In the genomic region with DNA sequence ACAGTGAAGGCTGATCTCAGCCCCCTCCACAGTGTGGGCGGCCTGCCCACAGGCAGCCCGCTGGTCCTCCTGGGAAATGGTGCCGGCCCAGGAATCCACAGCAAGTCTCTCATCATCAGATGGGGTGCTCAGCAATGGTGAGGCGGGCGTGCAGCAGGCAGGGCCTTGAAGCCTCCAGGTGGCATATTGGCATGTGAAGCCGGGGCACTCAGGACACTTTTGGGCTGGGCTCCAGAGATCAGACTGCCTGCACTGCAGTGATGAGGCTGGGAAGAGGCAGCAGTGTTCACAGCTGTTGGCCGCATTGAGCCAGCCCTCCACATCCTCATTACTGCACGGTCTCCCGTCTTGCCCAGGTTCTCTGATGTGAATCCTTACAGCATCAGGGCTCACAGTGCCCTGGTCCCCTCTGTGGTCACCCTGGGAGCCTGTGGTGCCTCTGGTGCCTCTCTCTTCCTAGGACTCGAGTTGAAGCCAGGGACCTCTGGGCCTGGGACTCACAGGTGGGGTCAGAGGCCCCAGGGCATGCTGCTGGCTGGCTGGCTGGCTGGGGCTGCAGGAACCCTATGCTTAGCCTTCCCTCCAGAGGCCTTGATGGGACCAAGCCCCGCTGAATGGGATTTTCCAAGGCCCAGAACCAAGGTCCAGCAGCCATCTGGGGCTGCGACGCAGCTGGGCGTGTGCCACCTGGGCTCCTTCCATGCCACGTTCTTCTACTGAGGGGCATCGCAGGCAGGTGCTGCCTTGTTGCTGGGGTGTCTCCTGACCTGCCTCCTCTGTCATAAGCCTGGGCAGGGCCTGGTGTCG, we compare ENCODE assay signal across 29 cellular contexts. TPM values are rescaled to one million over a fixed set of nuclear protein-coding genes. Genes with fewer than 3 reads are reported as not detected.
A peak's percentile ranks its signal among the peaks of the same experiment; 100 is the strongest.
DNase-seq lines count a peak whose midpoint lies in the region; ATAC-seq and TF ChIP-seq lines count a peak whose summit lies in the region.
"Had no signal": no experiment of that assay in that cellular context is flagged by ENCODE, and none has a peak within 500 bp of the region (broad histone marks: within the 10 kb centered on the region; RNA-seq: fewer than 3 reads in every experiment).

No MANE protein-coding gene starts in this region.

- H3K4me1 ChIP-seq in RWPE2 (ENCODE audit: insufficient read depth, poor library complexity, severe bottlenecking) (no peaks in the 10 kb centered on the region), stomach (no peaks in the 10 kb centered on the region)
- H3K4me1 ChIP-seq: HAP-1, uterus had no signal

- 88 to 90% (median 88%) methylated on average over 11 to 17 of the region's 17 CpGs for WGBS in stomach, 5 donors

- H3K27ac ChIP-seq in RWPE2 (ENCODE audit: poor library complexity, severe bottlenecking), result no peak overlapping the region
- H3K27ac ChIP-seq in stomach, result no peak overlapping the region
- H3K27ac ChIP-seq: right lobe of liver, uterus had no signal

- H3K36me3 Mint-ChIP-seq in activated T-cell treated with anti-CD3 and anti-CD28 coated beads, Interleukin-2, amount 50 U/mL, for 24 hours (ENCODE audit: low read depth), result no peaks in the 10 kb centered on the region
- H3K36me3 Mint-ChIP-seq: activated CD8-positive, alpha-beta memory T cell treated with anti-CD3 and anti-CD28 coated beads, Interleukin-2, amount 10 ng/mL, durations not matched to agents 7 days and 5 days; immature natural killer cell had no signal

- H3K4me3 ChIP-seq in RWPE2 (ENCODE audit: severe bottlenecking) (no peak overlapping the region), stomach (no peak overlapping the region)
- H3K4me3 ChIP-seq: HAP-1, right lobe of liver, uterus had no signal

- peak; percentile 22 for DNase-seq in activated T-cell treated with anti-CD3 and anti-CD28 coated beads, Interleukin-2, amount 50 U/mL, for 24 hours
- no peak for DNase-seq in activated T-cell treated with anti-CD3 and anti-CD28 coated beads, Interleukin-2, amount 50 U/mL, for 1 hour
- DNase-seq in RWPE2 (ENCODE audit: low spot score) (peak; percentile 45), left lobe of liver (ENCODE audit: low spot score) (peak; percentile 44), stomach (peak; percentile 25), GOT3 (lab: John Stamatoyannopoulos, UW) (no peak), HEK293T (ENCODE audit: extremely low spot score) (no peak)
- DNase-seq: activated CD8-positive, alpha-beta memory T cell treated with anti-CD3 and anti-CD28 coated beads, Interleukin-2, amount 10 ng/mL, durations not matched to agents 7 days and 5 days; activated gamma-delta T cell; amygdala; caudate nucleus; DMS 273 treated with DMSO at 0.1 percent for 48 hours; effector memory CD4-positive, alpha-beta T cell; GF-D8; mammary epithelial cell; NCI-H1417 treated with DMSO at 0.1 percent for 48 hours; NCI-H2171 treated with DMSO at 0.1 percent for 48 hours; NCI-H774; T-helper 9 cell; uterus had no signal

- CTCF ChIA-PET in HEK293T (lab: Yijun Ruan, JAX), result no interaction called here

- H3K27ac Mint-ChIP-seq in activated T-cell treated with anti-CD3 and anti-CD28 coated beads, Interleukin-2, amount 50 U/mL, for 24 hours, result no peak overlapping the region
- H3K27ac Mint-ChIP-seq: activated CD8-positive, alpha-beta memory T cell treated with anti-CD3 and anti-CD28 coated beads, Interleukin-2, amount 10 ng/mL, durations not matched to agents 7 days and 5 days; immature natural killer cell; stimulated activated naive CD8-positive, alpha-beta T cell treated with anti-CD3 and anti-CD28 coated beads, Interleukin-15, Interleukin-2, amounts not matched to agents 100 ng/mL and 50 ng/mL, for 24 hours had no signal

- TF ChIP-seq POLR2A in stomach (IDR thresholded peaks at IDR 0.05), result no peak

- intact Hi-C loops in stomach (cut with DNase I; ENCODE audit: low total_unique reads), result no loop called here

- H3K9me3 Mint-ChIP-seq in activated T-cell treated with anti-CD3 and anti-CD28 coated beads, Interleukin-2, amount 50 U/mL, for 24 hours, result no peaks in the 10 kb centered on the region
- H3K9me3 Mint-ChIP-seq: immature natural killer cell; stimulated activated naive CD8-positive, alpha-beta T cell treated with anti-CD3 and anti-CD28 coated beads, Interleukin-15, Interleukin-2, amounts not matched to agents 100 ng/mL and 50 ng/mL, for 24 hours had no signal

- POLR2A ChIA-PET in HEK293T (lab: Yijun Ruan, JAX), result no interaction called here

- H3K36me3 ChIP-seq in RWPE2 (ENCODE audit: low read depth) (no peaks in the 10 kb centered on the region), stomach (no peaks in the 10 kb centered on the region)
- H3K36me3 ChIP-seq: HAP-1, right lobe of liver, uterus had no signal

- H3K9me3 ChIP-seq in RWPE2 (ENCODE audit: severe bottlenecking) (no peaks in the 10 kb centered on the region), stomach (no peaks in the 10 kb centered on the region)
- H3K9me3 ChIP-seq: HAP-1, right lobe of liver, uterus had no signal

- H3K4me1 Mint-ChIP-seq in activated T-cell treated with anti-CD3 and anti-CD28 coated beads, Interleukin-2, amount 50 U/mL, for 24 hours (ENCODE audit: low read depth), result no peaks in the 10 kb centered on the region
- H3K4me1 Mint-ChIP-seq: activated CD8-positive, alpha-beta memory T cell treated with anti-CD3 and anti-CD28 coated beads, Interleukin-2, amount 10 ng/mL, durations not matched to agents 7 days and 5 days; immature natural killer cell had no signal

- H3K27me3 Mint-ChIP-seq in activated T-cell treated with anti-CD3 and anti-CD28 coated beads, Interleukin-2, amount 50 U/mL, for 24 hours, result no peaks in the 10 kb centered on the region
- H3K27me3 Mint-ChIP-seq: activated CD8-positive, alpha-beta memory T cell treated with anti-CD3 and anti-CD28 coated beads, Interleukin-2, amount 10 ng/mL, durations not matched to agents 7 days and 5 days; stimulated activated naive CD8-positive, alpha-beta T cell treated with anti-CD3 and anti-CD28 coated beads, Interleukin-15, Interleukin-2, amounts not matched to agents 100 ng/mL and 50 ng/mL, for 24 hours had no signal

- no peak for TF ChIP-seq EP300 in stomach (IDR thresholded peaks at IDR 0.05)

- ATAC-seq in RWPE2 (ENCODE audit: low read depth) (no peak), left lobe of liver (peak; percentile 20), HG03432 (IDR thresholded peaks at IDR 0.05; ENCODE audit: unreplicated experiment) (no peak)
- ATAC-seq: activated CD8-positive, alpha-beta memory T cell treated with anti-CD3 and anti-CD28 coated beads, Interleukin-2, amount 10 ng/mL, durations not matched to agents 7 days and 5 days had no signal

- TF ChIP-seq CTCF in RWPE2 (IDR thresholded peaks at IDR 0.05; ENCODE audit: poor library complexity, severe bottlenecking) (no peak), stomach (IDR thresholded peaks at IDR 0.05) (no peak)

- H3K27me3 ChIP-seq in RWPE2 (ENCODE audit: insufficient read depth, poor library complexity, severe bottlenecking), result no peaks in the 10 kb centered on the region
- H3K27me3 ChIP-seq in stomach, result no peaks in the 10 kb centered on the region
- H3K27me3 ChIP-seq: right lobe of liver, uterus had no signal

- no peak overlapping the region for H3K4me3 Mint-ChIP-seq in activated T-cell treated with anti-CD3 and anti-CD28 coated beads, Interleukin-2, amount 50 U/mL, for 24 hours
- H3K4me3 Mint-ChIP-seq: activated CD8-positive, alpha-beta memory T cell treated with anti-CD3 and anti-CD28 coated beads, Interleukin-2, amount 10 ng/mL, durations not matched to agents 7 days and 5 days; immature natural killer cell; stimulated activated naive CD8-positive, alpha-beta T cell treated with anti-CD3 and anti-CD28 coated beads, Interleukin-15, Interleukin-2, amounts not matched to agents 100 ng/mL and 50 ng/mL, for 24 hours had no signal

TF ChIP-seq in HEK293T, 16 proteins besides CTCF, POLR2A, EP300 and RAD21:
- TF ChIP-seq HDGF (IDR thresholded peaks at IDR 0.05; ENCODE audit: borderline replicate concordance) (no peak), TARDBP (IDR thresholded peaks at IDR 0.05) (no peak), ZNF384 (IDR thresholded peaks at IDR 0.05) (no peak), CTBP1 (IDR thresholded peaks at IDR 0.05; ENCODE audit: borderline replicate concordance) (no peak), SP1 (IDR thresholded peaks at IDR 0.05) (no peak), ELF4 (IDR thresholded peaks at IDR 0.05) (no peak), FOXA1 (IDR thresholded peaks at IDR 0.05) (no peak), LEF1 (IDR thresholded peaks at IDR 0.05; ENCODE audit: borderline replicate concordance) (no peak), BHLHE40 (IDR thresholded peaks at IDR 0.05; ENCODE audit: borderline replicate concordance) (no peak)

RNA-seq across cellular contexts. Expression of gene TNFRSF13B, which starts 48.6 kb away (rescaled TPM):
- total RNA-seq in left lobe of liver (not detected), stomach (under 1 TPM in 1 of 5 donors, not detected in 4; 0.37 TPM)
- 1 to 10 TPM in 2 of 3 donors, under 1 TPM in 1; 0.25 to 1.8 (median 1.8) TPM for polyA plus RNA-seq in stomach
- total RNA-seq: A673; activated CD8-positive, alpha-beta memory T cell treated with anti-CD3 and anti-CD28 coated beads, Interleukin-2, amount 10 ng/mL, durations not matched to agents 7 days and 5 days; fibroblast of lung; M059J; mammary epithelial cell; SK-MEL-5; uterus had no signal
- polyA plus RNA-seq: fibroblast of lung, immature natural killer cell, mammary epithelial cell had no signal

Comparison
In these comparisons a context has a peak if more than half of its experiments do, and no peak if none do; other contexts are left out.
1. DNase-seq: peak in activated T-cell treated with anti-CD3 and anti-CD28 coated beads, Interleukin-2, amount 50 U/mL, for 24 hours (single experiment), RWPE2 (single experiment), left lobe of liver (single experiment) and stomach (single experiment); none in activated T-cell treated with anti-CD3 and anti-CD28 coated beads, Interleukin-2, amount 50 U/mL, for 1 hour (single experiment), GOT3 (single experiment) and HEK293T (single experiment).